ENCODE assay signal across 14 cellular contexts in the genomic region with DNA sequence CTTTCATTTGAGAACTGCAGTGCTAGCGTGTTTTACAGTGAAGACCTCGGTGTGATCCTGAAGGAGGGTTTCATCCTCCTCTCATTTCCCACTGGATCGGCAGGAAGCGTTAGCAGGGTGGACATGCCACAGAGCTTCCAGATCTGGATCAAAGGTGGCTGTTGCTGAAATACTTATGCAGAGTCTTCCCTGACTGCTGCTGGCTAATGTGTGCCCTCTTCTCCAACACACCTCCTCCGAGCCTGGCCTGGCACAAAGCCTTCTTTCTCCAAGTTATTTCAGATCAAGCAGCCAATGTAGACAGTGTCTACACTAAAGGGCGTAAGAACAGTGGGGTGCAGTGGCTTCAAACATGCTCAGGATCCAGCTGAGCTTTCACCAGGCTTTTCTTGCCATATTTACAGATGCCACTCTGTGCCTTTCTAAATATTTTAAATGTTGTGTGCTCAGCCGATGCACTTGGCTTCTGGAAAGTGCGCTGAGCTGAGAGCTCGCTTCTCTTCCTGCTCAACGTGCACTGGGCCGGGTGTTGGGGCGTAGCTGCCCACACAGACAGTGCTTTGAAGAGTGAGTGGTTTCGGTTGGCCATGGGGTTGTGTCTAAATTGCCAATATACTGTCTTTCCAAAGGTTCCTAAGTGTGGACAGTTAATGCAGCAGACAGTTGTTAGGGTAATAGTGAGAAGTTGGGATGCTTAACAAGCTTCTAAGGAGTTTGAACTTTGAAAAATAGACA. TPM values are rescaled to one million over a fixed set of nuclear protein-coding genes. Genes with fewer than 3 reads are reported as not detected.
DNase-seq lines count a peak whose midpoint lies in the region; ATAC-seq and TF ChIP-seq lines count a peak whose summit lies in the region.
"Had no signal": no experiment of that assay in that cellular context is flagged by ENCODE, and none has a peak within 500 bp of the region (broad histone marks: within the 10 kb centered on the region; RNA-seq: fewer than 3 reads in every experiment).

No MANE protein-coding gene starts in this region.

- intact Hi-C loops in mucosa of descending colon (cut with DNase I, micrococcal nuclease) = no loop called here

- no peak overlapping the region for H3K4me3 ChIP-seq in mucosa of descending colon
- no peak overlapping the region for H3K4me3 ChIP-seq in thymus (ENCODE audit: low read length)
- H3K4me3 ChIP-seq: tibial artery had no signal

- peak overlapping the region; percentile 32 for H3K27ac Mint-ChIP-seq in central memory CD8-positive, alpha-beta T cell (ENCODE audit: low read depth)
- H3K27ac Mint-ChIP-seq: activated CD4-positive, alpha-beta memory T cell treated with anti-CD3 and anti-CD28 coated beads for 36 hours; activated naive CD8-positive, alpha-beta T cell treated with anti-CD3 and anti-CD28 coated beads, Interleukin-2, amount 10 ng/mL, durations not matched to agents 7 days and 5 days had no signal

- ATAC-seq in central memory CD8-positive, alpha-beta T cell (replicated peaks; ENCODE audit: extremely low read depth, poor library complexity, severe bottlenecking) = no peak
- ATAC-seq in mucosa of descending colon (peak; percentile 84), GM19324 (IDR thresholded peaks at IDR 0.05; ENCODE audit: low FRiP score, unreplicated experiment) (no peak), HG02885 (IDR thresholded peaks at IDR 0.05; ENCODE audit: poor library complexity, unreplicated experiment) (no peak)

- no peak overlapping the region for H3K4me3 Mint-ChIP-seq in central memory CD8-positive, alpha-beta T cell
- H3K4me3 Mint-ChIP-seq: activated CD4-positive, alpha-beta memory T cell treated with anti-CD3 and anti-CD28 coated beads for 36 hours; activated naive CD8-positive, alpha-beta T cell treated with anti-CD3 and anti-CD28 coated beads, Interleukin-2, amount 10 ng/mL, durations not matched to agents 7 days and 5 days had no signal

- no peaks in the 10 kb centered on the region for H3K9me3 Mint-ChIP-seq in central memory CD8-positive, alpha-beta T cell
- H3K9me3 Mint-ChIP-seq: activated CD4-positive, alpha-beta memory T cell treated with anti-CD3 and anti-CD28 coated beads for 36 hours; activated naive CD8-positive, alpha-beta T cell treated with anti-CD3 and anti-CD28 coated beads, Interleukin-2, amount 10 ng/mL, durations not matched to agents 7 days and 5 days had no signal

- no peaks in the 10 kb centered on the region for H3K36me3 ChIP-seq in mucosa of descending colon (ENCODE audit: low read depth)
- no peaks in the 10 kb centered on the region for H3K36me3 ChIP-seq in thymus (ENCODE audit: control insufficient read depth, insufficient read depth)

- 89% methylated on average over 13 of the region's 13 CpGs for WGBS in thymus

- peaks cover 14% of the 10 kb centered on the region for H3K36me3 Mint-ChIP-seq in central memory CD8-positive, alpha-beta T cell (ENCODE audit: insufficient read depth)
- H3K36me3 Mint-ChIP-seq: activated CD4-positive, alpha-beta memory T cell treated with anti-CD3 and anti-CD28 coated beads for 36 hours; activated naive CD8-positive, alpha-beta T cell treated with anti-CD3 and anti-CD28 coated beads, Interleukin-2, amount 10 ng/mL, durations not matched to agents 7 days and 5 days had no signal

- H3K4me1 ChIP-seq in mucosa of descending colon (ENCODE audit: low read depth) (peaks cover 15% of the 10 kb centered on the region), thymus (ENCODE audit: control insufficient read depth, insufficient read depth, low read length) (no peaks in the 10 kb centered on the region)

- no peaks in the 10 kb centered on the region for H3K27me3 Mint-ChIP-seq in central memory CD8-positive, alpha-beta T cell
- H3K27me3 Mint-ChIP-seq: activated CD4-positive, alpha-beta memory T cell treated with anti-CD3 and anti-CD28 coated beads for 36 hours; activated naive CD8-positive, alpha-beta T cell treated with anti-CD3 and anti-CD28 coated beads, Interleukin-2, amount 10 ng/mL, durations not matched to agents 7 days and 5 days had no signal

- DNase-seq in NCI-H2081 (lab: John Stamatoyannopoulos, UW) (peak; percentile 8 to 33), NCI-H2081 treated with DMSO at 0.1 percent for 48 hours (lab: John Stamatoyannopoulos, UW) (no peak), mucosa of descending colon (peak in 2 of 3 donors; percentile 65 to 68)
- no peak for DNase-seq in central memory CD8-positive, alpha-beta T cell (ENCODE audit: low spot score in 2 of 2)
- DNase-seq in activated CD4-positive, CD25-positive, alpha-beta regulatory T cell (lab: John Stamatoyannopoulos, UW) = no peak
- DNase-seq: 8988T; activated CD4-positive, alpha-beta memory T cell treated with anti-CD3 and anti-CD28 coated beads for 36 hours; activated naive CD8-positive, alpha-beta T cell treated with anti-CD3 and anti-CD28 coated beads, Interleukin-2, amount 10 ng/mL, durations not matched to agents 7 days and 5 days; tibial artery had no signal

- peaks cover 6% of the 10 kb centered on the region for H3K4me1 Mint-ChIP-seq in central memory CD8-positive, alpha-beta T cell
- H3K4me1 Mint-ChIP-seq: activated naive CD8-positive, alpha-beta T cell treated with anti-CD3 and anti-CD28 coated beads, Interleukin-2, amount 10 ng/mL, durations not matched to agents 7 days and 5 days had no signal

- TF ChIP-seq CTCF in mucosa of descending colon (IDR thresholded peaks at IDR 0.05) = no peak

- H3K27ac ChIP-seq in thymus (ENCODE audit: low read depth) = peak overlapping the region; percentile 56
- H3K27ac ChIP-seq: tibial artery had no signal

- H3K27me3 ChIP-seq in thymus (ENCODE audit: control insufficient read depth, insufficient read depth) = no peaks in the 10 kb centered on the region
- H3K27me3 ChIP-seq: tibial artery had no signal

- no peaks in the 10 kb centered on the region for H3K9me3 ChIP-seq in mucosa of descending colon
- H3K9me3 ChIP-seq in thymus (ENCODE audit: control insufficient read depth) = no peaks in the 10 kb centered on the region
- H3K9me3 ChIP-seq: tibial artery had no signal

RNA-seq across cellular contexts. Expression of gene ZNF750, which starts 2.1 kb away (rescaled TPM):
- total RNA-seq in mucosa of descending colon = not detected
- 4.1 TPM for polyA plus RNA-seq in thymus
- total RNA-seq: activated CD4-positive, alpha-beta memory T cell treated with anti-CD3 and anti-CD28 coated beads for 36 hours; activated naive CD8-positive, alpha-beta T cell treated with anti-CD3 and anti-CD28 coated beads, Interleukin-2, amount 10 ng/mL, durations not matched to agents 7 days and 5 days; Daoy; SK-MEL-5 had no signal

Comparison
In these comparisons a context has a peak if more than half of its experiments do, and no peak if none do; other contexts are left out.
1. DNase-seq: peak in NCI-H2081 (2 of 2) and mucosa of descending colon (2 of 3); none in NCI-H2081 treated with DMSO at 0.1 percent for 48 hours (single experiment), central memory CD8-positive, alpha-beta T cell (0 of 2) and activated CD4-positive, CD25-positive, alpha-beta regulatory T cell (0 of 4).